23 cellular contexts compared by ENCODE assay signal in genomic region chr10:49353895-49354566, GRCh38. TPM values are rescaled to one million over a fixed set of nuclear protein-coding genes. Genes with fewer than 3 reads are reported as not detected.
"Had no signal": no experiment of that assay in that cellular context is flagged by ENCODE, and none has a peak within 500 bp of the region (broad histone marks: within the 10 kb centered on the region; RNA-seq: fewer than 3 reads in every experiment).

No MANE protein-coding gene starts in this region.

- H3K9me3 ChIP-seq: SJSA1 had no signal

- H3K4me3 ChIP-seq: SJSA1, SK-N-MC had no signal

- H3K36me3 ChIP-seq: SJSA1 had no signal

- H3K4me1 ChIP-seq: SJSA1 had no signal

- H3K27ac ChIP-seq: SJSA1, SK-N-MC had no signal

- H3K27me3 ChIP-seq: SJSA1 had no signal

- DNase-seq: KBM-7, MV-4-11, NCI-H1048, NCI-H1105, NCI-H1417, NCI-H1436 treated with DMSO at 0.1 percent for 48 hours, NCI-H1694, NCI-H187 treated with DMSO at 0.1 percent for 48 hours, NCI-H2029 treated with DMSO at 0.1 percent for 48 hours, NCI-H2171 treated with DMSO at 0.1 percent for 48 hours, NCI-H345, NCI-H446 treated with DMSO at 0.1 percent for 48 hours, NCI-H510A treated with DMSO at 0.1 percent for 48 hours, NCI-H526, NCI-H82, Right ventricle myocardium superior, RPMI8226, SIG-M5 had no signal

RNA-seq across cellular contexts. Expression of gene DRGX, which starts 41.9 kb away (rescaled TPM):
- total RNA-seq: HT-29, LHCN-M2, MCF 10A, Right ventricle myocardium superior, SJSA1 had no signal

RNA-seq across cellular contexts. Expression of gene C10orf71, which starts 55.1 kb away (rescaled TPM):
- total RNA-seq: HT-29, LHCN-M2, MCF 10A, SJSA1 had no signal
